In the genomic region with DNA sequence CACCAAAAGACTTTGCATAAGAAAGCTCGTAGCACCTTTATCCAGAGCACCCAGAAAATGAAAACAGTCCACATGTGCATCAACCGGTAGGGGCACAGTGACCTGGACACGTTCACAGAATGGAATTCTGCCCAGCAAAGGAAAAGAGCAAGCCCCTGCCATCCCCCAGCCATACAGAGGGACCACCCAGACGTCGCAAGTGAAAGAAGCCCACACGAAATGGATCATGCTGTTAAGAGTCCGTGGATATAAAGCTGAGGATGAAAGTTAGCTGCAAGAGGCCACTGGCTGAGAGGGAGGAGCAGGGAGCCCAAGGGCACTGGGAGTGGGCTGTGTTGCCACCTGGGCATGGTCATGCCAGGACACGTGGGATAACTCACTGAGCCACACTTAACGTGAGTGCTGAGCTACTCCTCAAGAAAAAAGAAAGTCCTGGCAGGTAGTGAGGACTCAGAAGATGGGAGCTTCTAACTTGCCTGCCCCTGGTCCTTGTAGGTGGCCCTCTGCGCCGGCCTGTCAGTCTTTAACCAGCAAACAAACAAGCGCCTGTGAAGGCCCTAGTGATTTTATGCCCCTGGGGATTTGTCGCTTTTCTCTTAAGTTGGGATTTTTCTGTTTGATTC, we compare ENCODE assay signal across 20 cellular contexts.
DNase-seq lines count a peak whose midpoint lies in the region; ATAC-seq and TF ChIP-seq lines count a peak whose summit lies in the region.
"Had no signal": no experiment of that assay in that cellular context is flagged by ENCODE, and none has a peak within 500 bp of the region (broad histone marks: within the 10 kb centered on the region; RNA-seq: fewer than 3 reads in every experiment).

No MANE protein-coding gene starts in this region.

- peaks cover 8% of the 10 kb centered on the region for H3K9me3 Mint-ChIP-seq in osteocyte (ENCODE audit: unreplicated experiment)
- H3K9me3 Mint-ChIP-seq: activated CD4-positive, alpha-beta T cell treated with anti-CD3 and anti-CD28 coated beads, Interleukin-2, amount 10 ng/mL, durations not matched to agents 7 days and 5 days had no signal

- no peaks in the 10 kb centered on the region for H3K4me1 ChIP-seq in aorta (ENCODE audit: control insufficient read depth in 1 of 2, insufficient read depth in 2 of 2, low read length in 2 of 2)
- H3K4me1 ChIP-seq in left lung, result no peaks in the 10 kb centered on the region

- H3K4me3 ChIP-seq in aorta (ENCODE audit: low read length in 2 of 2), result no peak overlapping the region
- H3K4me3 ChIP-seq in left lung, result no peak overlapping the region
- H3K4me3 ChIP-seq: transverse colon had no signal

- H3K27me3 ChIP-seq in aorta (ENCODE audit: control insufficient read depth in 1 of 2, insufficient read depth in 2 of 2, low read length in 1 of 2), result no peaks in the 10 kb centered on the region
- H3K27me3 ChIP-seq in left lung, result peaks cover 0 to 28% of the 10 kb centered on the region in 2 donors
- H3K27me3 ChIP-seq: transverse colon had no signal

- H3K9me3 ChIP-seq in aorta (ENCODE audit: control insufficient read depth, low read length), result no peaks in the 10 kb centered on the region
- peaks cover 0 to 10% of the 10 kb centered on the region in 2 donors for H3K9me3 ChIP-seq in left lung
- H3K9me3 ChIP-seq: transverse colon had no signal

- peaks cover 2% of the 10 kb centered on the region for H3K36me3 Mint-ChIP-seq in osteocyte (ENCODE audit: unreplicated experiment)
- H3K36me3 Mint-ChIP-seq: activated naive CD4-positive, alpha-beta T cell treated with anti-CD3 and anti-CD28 coated beads, Interleukin-2, amount 10 ng/mL, durations not matched to agents 7 days and 5 days; stimulated activated effector memory CD8-positive, alpha-beta T cell treated with anti-CD3 and anti-CD28 coated beads, Interleukin-12 subunit alpha, Interleukin-12 subunit beta, amount 100 ng/mL, for 72 hours had no signal

- WGBS in aorta, 2 donors, result 26 to 28% methylated on average over 13 of the region's 13 CpGs

- DNase-seq in cardiac septum (ENCODE audit: low spot score), result peak; percentile 61
- DNase-seq in Right ventricle myocardium inferior (ENCODE audit: missing footprints), result no peak
- no peak for DNase-seq in left ventricle myocardium superior
- no peak for DNase-seq in osteocyte (ENCODE audit: extremely low spot score, unreplicated experiment)
- DNase-seq in aorta, result no peak
- no peak for DNase-seq in activated gamma-delta T cell (lab: John Stamatoyannopoulos, UW)
- DNase-seq in left lung, result no peak
- no peak for DNase-seq in activated gamma-delta T cell treated with Interleukin-2 at 50 U/mL for 16 hours
- DNase-seq: activated CD4-positive, alpha-beta T cell treated with anti-CD3 and anti-CD28 coated beads, Interleukin-2, amount 10 ng/mL, durations not matched to agents 7 days and 5 days; activated naive CD4-positive, alpha-beta T cell treated with anti-CD3 and anti-CD28 coated beads, Interleukin-2, amount 10 ng/mL, durations not matched to agents 7 days and 5 days; activated T-cell treated with anti-CD3 and anti-CD28 coated beads for 4 hours; Calu3; NCI-H1092 treated with DMSO at 0.1 percent for 48 hours; NCI-H2081 treated with DMSO at 0.1 percent for 48 hours; NCI-H510A treated with DMSO at 0.1 percent for 48 hours; SHP77; T-helper 1 cell; transverse colon had no signal

- ATAC-seq in Right ventricle myocardium inferior, result no peak
- ATAC-seq in left ventricle myocardium superior, result peak; percentile 6
- ATAC-seq in aorta (ENCODE audit: low FRiP score), result peak; percentile 2
- ATAC-seq in left lung, result no peak
- ATAC-seq: stimulated activated effector memory CD8-positive, alpha-beta T cell treated with anti-CD3 and anti-CD28 coated beads, Interleukin-12 subunit alpha, Interleukin-12 subunit beta, amount 100 ng/mL, for 72 hours had no signal

- H3K27ac ChIP-seq in aorta (ENCODE audit: low read depth in 1 of 2, low read length in 2 of 2), result peak overlapping the region; percentile 41 to 100
- no peak overlapping the region for H3K27ac ChIP-seq in left lung

- peaks cover 2% of the 10 kb centered on the region for H3K4me1 Mint-ChIP-seq in osteocyte (ENCODE audit: unreplicated experiment)
- H3K4me1 Mint-ChIP-seq: activated CD4-positive, alpha-beta T cell treated with anti-CD3 and anti-CD28 coated beads, Interleukin-2, amount 10 ng/mL, durations not matched to agents 7 days and 5 days; activated naive CD4-positive, alpha-beta T cell treated with anti-CD3 and anti-CD28 coated beads, Interleukin-2, amount 10 ng/mL, durations not matched to agents 7 days and 5 days; stimulated activated effector memory CD8-positive, alpha-beta T cell treated with anti-CD3 and anti-CD28 coated beads, Interleukin-12 subunit alpha, Interleukin-12 subunit beta, amount 100 ng/mL, for 72 hours had no signal

- H3K27me3 Mint-ChIP-seq in osteocyte (ENCODE audit: unreplicated experiment), result no peaks in the 10 kb centered on the region
- H3K27me3 Mint-ChIP-seq: activated CD4-positive, alpha-beta T cell treated with anti-CD3 and anti-CD28 coated beads, Interleukin-2, amount 10 ng/mL, durations not matched to agents 7 days and 5 days; activated naive CD4-positive, alpha-beta T cell treated with anti-CD3 and anti-CD28 coated beads, Interleukin-2, amount 10 ng/mL, durations not matched to agents 7 days and 5 days had no signal

- H3K27ac Mint-ChIP-seq in osteocyte (ENCODE audit: unreplicated experiment), result peak overlapping the region; percentile 93
- H3K27ac Mint-ChIP-seq: activated CD4-positive, alpha-beta T cell treated with anti-CD3 and anti-CD28 coated beads, Interleukin-2, amount 10 ng/mL, durations not matched to agents 7 days and 5 days; activated naive CD4-positive, alpha-beta T cell treated with anti-CD3 and anti-CD28 coated beads, Interleukin-2, amount 10 ng/mL, durations not matched to agents 7 days and 5 days; stimulated activated effector memory CD8-positive, alpha-beta T cell treated with anti-CD3 and anti-CD28 coated beads, Interleukin-12 subunit alpha, Interleukin-12 subunit beta, amount 100 ng/mL, for 72 hours had no signal

- H3K4me3 Mint-ChIP-seq in osteocyte (ENCODE audit: unreplicated experiment), result peak overlapping the region; percentile 57
- H3K4me3 Mint-ChIP-seq: activated CD4-positive, alpha-beta T cell treated with anti-CD3 and anti-CD28 coated beads, Interleukin-2, amount 10 ng/mL, durations not matched to agents 7 days and 5 days; activated naive CD4-positive, alpha-beta T cell treated with anti-CD3 and anti-CD28 coated beads, Interleukin-2, amount 10 ng/mL, durations not matched to agents 7 days and 5 days; brain; stimulated activated effector memory CD8-positive, alpha-beta T cell treated with anti-CD3 and anti-CD28 coated beads, Interleukin-12 subunit alpha, Interleukin-12 subunit beta, amount 100 ng/mL, for 72 hours had no signal

- intact Hi-C loops in cardiac septum (cut with DNase I) (no loop called here), Right ventricle myocardium inferior (cut with DNase I) (loop anchor here (10.0 kb wide), 1 partner anchor 78 kb away; no protein-coding TSS in a partner anchor), left ventricle myocardium superior (cut with micrococcal nuclease) (no loop called here), aorta (cut with DNase I) (loop anchor here in 1 of 2 donors (5.0 kb wide), 4 partner anchors 51 to 569 kb away; partner anchors contain the start of genes FOXL1 and MTHFSD), left lung (cut with DNase I) (no loop called here)

- no peak for TF ChIP-seq CTCF in osteocyte (IDR thresholded peaks at IDR 0.05)
- TF ChIP-seq CTCF in left lung (IDR thresholded peaks at IDR 0.05), result no peak

- H3K36me3 ChIP-seq in aorta (ENCODE audit: control insufficient read depth in 1 of 2, insufficient read depth in 2 of 2, low read length in 1 of 2), result no peaks in the 10 kb centered on the region
- H3K36me3 ChIP-seq in left lung, result no peaks in the 10 kb centered on the region
- H3K36me3 ChIP-seq: transverse colon had no signal

Comparison
In these comparisons a context has a peak if more than half of its experiments do, and no peak if none do; other contexts are left out.
1. ATAC-seq: peak in left ventricle myocardium superior (single experiment) and aorta (single experiment); none in Right ventricle myocardium inferior (single experiment) and left lung (single experiment).
2. H3K27ac ChIP-seq: peak in aorta (2 of 2); none in left lung (0 of 2).